In genomic region chr18:47151457-47151856, GRCh38 we compare ENCODE assay signal across 9 cellular contexts. TPM values are rescaled to one million over a fixed set of nuclear protein-coding genes. Genes with fewer than 3 reads are reported as not detected.
A peak's percentile ranks its signal among the peaks of the same experiment; 100 is the strongest.
DNase-seq lines count a peak whose midpoint lies in the region; ATAC-seq and TF ChIP-seq lines count a peak whose summit lies in the region.
"Had no signal": no experiment of that assay in that cellular context is flagged by ENCODE, and none has a peak within 500 bp of the region (broad histone marks: within the 10 kb centered on the region; RNA-seq: fewer than 3 reads in every experiment).

No MANE protein-coding gene starts in this region.

- no peak for ATAC-seq in CD8-positive, alpha-beta T cell
- no peak for ATAC-seq in naive B cell (ENCODE audit: low read depth in 2 of 2)
- ATAC-seq in HG02588 (IDR thresholded peaks at IDR 0.05; ENCODE audit: unreplicated experiment): no peak

- in situ Hi-C loops in astrocyte of the cerebellum (cut with HindIII; ENCODE audit: low sequenced_read_pairs): no loop called here

- CTCF ChIA-PET in CD8-positive, alpha-beta T cell (lab: Charles Lee): interaction anchor here (0.9 kb wide), 1 partner anchor 9 kb away, joined by 3 read pairs; no protein-coding TSS in a partner anchor

- H3K27me3 Mint-ChIP-seq in CD8-positive, alpha-beta T cell (ENCODE audit: low read depth): no peaks in the 10 kb centered on the region
- H3K27me3 Mint-ChIP-seq in naive B cell: no peaks in the 10 kb centered on the region

- intact Hi-C loops in CD8-positive, alpha-beta T cell (cut with DNase I, micrococcal nuclease): loop anchor here in 1 of 2 experiments (10.0 kb wide), 2 partner anchors 237 to 773 kb away; partner anchors contain the start of genes KATNAL2 and PIAS2

- no peaks in the 10 kb centered on the region for H3K27me3 ChIP-seq in CD8-positive, alpha-beta T cell (ENCODE audit: insufficient read depth, low read length)

- peak overlapping the region; percentile 82 for H3K4me3 ChIP-seq in CD8-positive, alpha-beta T cell (ENCODE audit: low read depth, low read length)
- H3K4me3 ChIP-seq in astrocyte of the cerebellum (ENCODE audit: low read depth, low read length): peak overlapping the region; percentile 57

- H3K4me1 ChIP-seq in CD8-positive, alpha-beta T cell (ENCODE audit: insufficient read depth, low read length): peaks cover 22% of the 10 kb centered on the region

- TF ChIP-seq CTCF in CD8-positive, alpha-beta T cell (IDR thresholded peaks at IDR 0.05): no peak
- TF ChIP-seq CTCF in astrocyte of the cerebellum (IDR thresholded peaks at IDR 0.05; ENCODE audit: low read depth, low read length, missing control alignments): no peak

- peaks cover 5% of the 10 kb centered on the region for H3K36me3 ChIP-seq in CD8-positive, alpha-beta T cell (ENCODE audit: insufficient read depth, low read length)

- H3K9me3 ChIP-seq in CD8-positive, alpha-beta T cell (ENCODE audit: low read length): no peaks in the 10 kb centered on the region

- POLR2A ChIA-PET in CD8-positive, alpha-beta T cell (lab: Charles Lee): interaction anchor here (0.6 to 1.4 kb wide), 4 partner anchors 8 to 234 kb away, joined by 3 to 7 read pairs (median 4); partner anchors contain the start of genes KATNAL2 and PIAS2

- peak overlapping the region; percentile 94 for H3K27ac Mint-ChIP-seq in CD8-positive, alpha-beta T cell
- H3K27ac Mint-ChIP-seq in naive B cell: peak overlapping the region in 5 of 6 donors; percentile 31 to 97 (median 95)

- peaks cover 38% of the 10 kb centered on the region for H3K36me3 Mint-ChIP-seq in CD8-positive, alpha-beta T cell
- peaks cover 0 to 6% of the 10 kb centered on the region in 2 donors for H3K36me3 Mint-ChIP-seq in naive B cell

- peaks cover 43% of the 10 kb centered on the region for H3K4me1 Mint-ChIP-seq in CD8-positive, alpha-beta T cell (ENCODE audit: low read depth)
- H3K4me1 Mint-ChIP-seq in naive B cell: peaks cover 36 to 40% (median 38%) of the 10 kb centered on the region in 3 donors

- H3K9me3 Mint-ChIP-seq in CD8-positive, alpha-beta T cell: no peaks in the 10 kb centered on the region
- no peaks in the 10 kb centered on the region for H3K9me3 Mint-ChIP-seq in naive B cell

- peak overlapping the region; percentile 89 for H3K4me3 Mint-ChIP-seq in CD8-positive, alpha-beta T cell
- H3K4me3 Mint-ChIP-seq in naive B cell: peak overlapping the region; percentile 94 to 99 (median 98)

- DNase-seq in CD8-positive, alpha-beta T cell: no peak
- DNase-seq in LHCN-M2 (ENCODE audit: low read depth): peak; percentile 22
- no peak for DNase-seq in astrocyte of the cerebellum (ENCODE audit: low read depth)
- DNase-seq in naive B cell: no peak
- no peak for DNase-seq in DMS 273 treated with DMSO at 0.1 percent for 48 hours (lab: John Stamatoyannopoulos, UW)
- DNase-seq in NCI-H1417 treated with DMSO at 0.1 percent for 48 hours (lab: John Stamatoyannopoulos, UW): no peak
- DNase-seq in amygdala (lab: John Stamatoyannopoulos, UW): no peak
- DNase-seq: NCI-H1436 had no signal

- peak overlapping the region; percentile 66 for H3K27ac ChIP-seq in CD8-positive, alpha-beta T cell (ENCODE audit: low read depth, low read length)

RNA-seq across cellular contexts. Expression of gene HDHD2, which starts 1.2 kb away (rescaled TPM):
- 1 to 10 TPM; 6.6 to 6.8 TPM for total RNA-seq in CD8-positive, alpha-beta T cell
- total RNA-seq in LHCN-M2 (2014; rRNA removed): 21.5 and 23.3 TPM in 2 replicates
- polyA plus RNA-seq in LHCN-M2 (2012): 19.0 TPM
- polyA plus RNA-seq in naive B cell (ENCODE audit: low read depth in 6 of 6): 10 to 100 TPM; 38.9 to 88.8 (median 60.2) TPM

RNA-seq across cellular contexts. Expression of gene IER3IP1, which starts 24.7 kb away (rescaled TPM):
- total RNA-seq in CD8-positive, alpha-beta T cell: 1 to 10 TPM; 2.5 to 2.8 TPM
- 29.2 and 29.6 TPM in 2 replicates for total RNA-seq in LHCN-M2 (2014; rRNA removed)
- polyA plus RNA-seq in LHCN-M2 (2012): 30.4 TPM
- 10 to 100 TPM; 14.8 to 27.1 (median 19.1) TPM for polyA plus RNA-seq in naive B cell (ENCODE audit: low read depth in 6 of 6)
